ENCODE assay signal across 12 cellular contexts in genomic region chr11:67645521-67646457, GRCh38. TPM values are rescaled to one million over a fixed set of nuclear protein-coding genes. Genes with fewer than 3 reads are reported as not detected.
A peak's percentile ranks its signal among the peaks of the same experiment; 100 is the strongest.
DNase-seq lines count a peak whose midpoint lies in the region; ATAC-seq and TF ChIP-seq lines count a peak whose summit lies in the region.
"Had no signal": no experiment of that assay in that cellular context is flagged by ENCODE, and none has a peak within 500 bp of the region (broad histone marks: within the 10 kb centered on the region; RNA-seq: fewer than 3 reads in every experiment).

No MANE protein-coding gene starts in this region.

- CTCF ChIA-PET in activated CD8-positive, alpha-beta memory T cell treated with anti-CD3 and anti-CD28 coated beads, Interleukin-2, amount 10 ng/mL, durations not matched to agents 7 days and 5 days (lab: Charles Lee): interaction anchor here (1.5 to 9.9 kb wide), 5 partner anchors 8 to 32 kb away, joined by 3 to 157 read pairs (median 18); partner anchors contain the start of gene NUDT8

- peak overlapping the region; percentile 29 for H3K4me3 Mint-ChIP-seq in activated CD8-positive, alpha-beta memory T cell treated with anti-CD3 and anti-CD28 coated beads, Interleukin-2, amount 10 ng/mL, durations not matched to agents 7 days and 5 days
- H3K4me3 Mint-ChIP-seq in central memory CD8-positive, alpha-beta T cell: peak overlapping the region; percentile 62

- peak; percentile 30 for TF ChIP-seq CTCF in Loucy (conservative IDR thresholded peaks at IDR 0.05; ENCODE audit: low read length)
- no peak for TF ChIP-seq CTCF in spleen (IDR thresholded peaks at IDR 0.05 in 8 of 11, conservative IDR thresholded peaks at IDR 0.05 in 3 of 11)

- no peaks in the 10 kb centered on the region for H3K9me3 ChIP-seq in Loucy (ENCODE audit: insufficient read depth, low read depth, low read length)
- peaks cover 0 to 10% (median 5%) of the 10 kb centered on the region in 8 donors for H3K9me3 ChIP-seq in spleen

- H3K4me2 ChIP-seq in Loucy (ENCODE audit: low read depth, low read length, poor library complexity, severe bottlenecking): peak overlapping the region; percentile 72

- H3K4me1 ChIP-seq in Loucy (ENCODE audit: insufficient read depth, low read length, poor library complexity, severe bottlenecking) (peaks cover 63% of the 10 kb centered on the region), spleen (peaks cover 38 to 63% (median 56%) of the 10 kb centered on the region in 6 donors)

- no peaks in the 10 kb centered on the region for H3K79me2 ChIP-seq in Loucy (ENCODE audit: insufficient read depth, low read length)

- H3F3A ChIP-seq in Loucy (ENCODE audit: low read depth): no peaks in the 10 kb centered on the region

- H3K36me3 ChIP-seq in Loucy (ENCODE audit: insufficient read depth, low read length) (no peaks in the 10 kb centered on the region), spleen (no peaks in the 10 kb centered on the region)

- WGBS in spleen, 5 donors: 69 to 82% (median 78%) methylated on average over 18 to 24 of the region's 24 CpGs

- TF ChIP-seq POLR2A in spleen (IDR thresholded peaks at IDR 0.05): no peak

- peak overlapping the region; percentile 90 for H3K9ac ChIP-seq in Loucy (ENCODE audit: low read depth, low read length, poor library complexity, severe bottlenecking)

- H3K4me3 ChIP-seq in Loucy (ENCODE audit: low read length, poor library complexity, severe bottlenecking): peak overlapping the region; percentile 53
- peak overlapping the region in 1 of 8 donors; percentile 47 for H3K4me3 ChIP-seq in spleen

- no peak for ATAC-seq in activated CD8-positive, alpha-beta memory T cell treated with anti-CD3 and anti-CD28 coated beads, Interleukin-2, amount 10 ng/mL, durations not matched to agents 7 days and 5 days
- no peak for ATAC-seq in central memory CD8-positive, alpha-beta T cell (replicated peaks; ENCODE audit: extremely low read depth, poor library complexity, severe bottlenecking)

- no peak for DNase-seq in activated CD8-positive, alpha-beta memory T cell treated with anti-CD3 and anti-CD28 coated beads, Interleukin-2, amount 10 ng/mL, durations not matched to agents 7 days and 5 days
- no peak for DNase-seq in activated CD8-positive, alpha-beta memory T cell treated with anti-CD3 and anti-CD28 coated beads, Interleukin-2, amount 50 U/mL, for 48 hours
- no peak for DNase-seq in central memory CD8-positive, alpha-beta T cell (ENCODE audit: low spot score in 2 of 2)
- peak; percentile 75 for DNase-seq in spleen
- no peak for DNase-seq in NK-92 treated with Interleukin-12 subunit alpha and Interleukin-12 subunit beta, amount 100 ng/mL, for 24 hours (lab: John Stamatoyannopoulos, UW)
- no peak for DNase-seq in substantia nigra (lab: John Stamatoyannopoulos, UW)
- no peak for DNase-seq in NCI-H774 (lab: John Stamatoyannopoulos, UW)
- DNase-seq: NCI-H1048, T-helper 9 cell had no signal

- no peaks in the 10 kb centered on the region for H3K27me3 Mint-ChIP-seq in activated CD8-positive, alpha-beta memory T cell treated with anti-CD3 and anti-CD28 coated beads, Interleukin-2, amount 10 ng/mL, durations not matched to agents 7 days and 5 days
- H3K27me3 Mint-ChIP-seq in central memory CD8-positive, alpha-beta T cell: no peaks in the 10 kb centered on the region

- H4K20me1 ChIP-seq in Loucy (ENCODE audit: insufficient read depth, low read length, poor library complexity, severe bottlenecking): no peaks in the 10 kb centered on the region

- H3K9me3 Mint-ChIP-seq in activated CD8-positive, alpha-beta memory T cell treated with anti-CD3 and anti-CD28 coated beads, Interleukin-2, amount 10 ng/mL, durations not matched to agents 7 days and 5 days (ENCODE audit: low read depth): peaks cover 3% of the 10 kb centered on the region
- no peaks in the 10 kb centered on the region for H3K9me3 Mint-ChIP-seq in central memory CD8-positive, alpha-beta T cell

- H3K27me3 ChIP-seq in Loucy (ENCODE audit: insufficient read depth, low read length, poor library complexity, severe bottlenecking) (no peaks in the 10 kb centered on the region), spleen (replicated peaks in 1 of 7) (peaks cover 0 to 33% (median 0%) of the 10 kb centered on the region in 7 donors)

- H3K27ac ChIP-seq in spleen (peak overlapping the region in 3 of 8 donors; percentile 11 to 68 (median 20)), substantia nigra (ENCODE audit: low read depth, low read length, poor library complexity, severe bottlenecking) (no peak overlapping the region)

- H3K27ac Mint-ChIP-seq in activated CD8-positive, alpha-beta memory T cell treated with anti-CD3 and anti-CD28 coated beads, Interleukin-2, amount 10 ng/mL, durations not matched to agents 7 days and 5 days: peak overlapping the region; percentile 80
- peak overlapping the region; percentile 54 for H3K27ac Mint-ChIP-seq in central memory CD8-positive, alpha-beta T cell (ENCODE audit: low read depth)

- H3K4me1 Mint-ChIP-seq in activated CD8-positive, alpha-beta memory T cell treated with anti-CD3 and anti-CD28 coated beads, Interleukin-2, amount 10 ng/mL, durations not matched to agents 7 days and 5 days: peaks cover 54% of the 10 kb centered on the region
- peaks cover 34% of the 10 kb centered on the region for H3K4me1 Mint-ChIP-seq in central memory CD8-positive, alpha-beta T cell

- no peaks in the 10 kb centered on the region for H3K9me2 ChIP-seq in Loucy (replicated peaks; ENCODE audit: low read depth, low read length)

- no peak overlapping the region for H2AFZ ChIP-seq in Loucy (ENCODE audit: low read length)

- no peaks in the 10 kb centered on the region for H3K36me3 Mint-ChIP-seq in activated CD8-positive, alpha-beta memory T cell treated with anti-CD3 and anti-CD28 coated beads, Interleukin-2, amount 10 ng/mL, durations not matched to agents 7 days and 5 days
- H3K36me3 Mint-ChIP-seq in central memory CD8-positive, alpha-beta T cell (ENCODE audit: insufficient read depth): peaks cover 6% of the 10 kb centered on the region

- intact Hi-C loops in spleen (cut with DNase I; ENCODE audit: low total_unique reads): no loop called here

RNA-seq across cellular contexts. Expression of gene ACY3, which starts 4.7 kb away (rescaled TPM):
- total RNA-seq in activated CD8-positive, alpha-beta memory T cell treated with anti-CD3 and anti-CD28 coated beads, Interleukin-2, amount 10 ng/mL, durations not matched to agents 7 days and 5 days: under 1 TPM; 0.53 to 0.75 TPM
- 1 to 10 TPM in 3 of 7 donors, under 1 TPM in 3, not detected in 1; 0.39 to 2.0 (median 0.98) TPM for total RNA-seq in spleen
- 1 to 10 TPM; 1.1 to 5.7 (median 1.2) TPM for polyA plus RNA-seq in spleen
- total RNA-seq: G401 had no signal
- polyA plus RNA-seq: neural cell had no signal

RNA-seq across cellular contexts. Expression of gene TBX10, which starts 6.2 kb away (rescaled TPM):
- total RNA-seq in activated CD8-positive, alpha-beta memory T cell treated with anti-CD3 and anti-CD28 coated beads, Interleukin-2, amount 10 ng/mL, durations not matched to agents 7 days and 5 days: not detected
- not detected for total RNA-seq in spleen
- under 1 TPM in 1 of 3 donors, not detected in 2; 0.08 TPM for polyA plus RNA-seq in spleen
- total RNA-seq: G401 had no signal
- polyA plus RNA-seq: neural cell had no signal

RNA-seq across cellular contexts. Expression of gene NUDT8, which starts 16.1 kb away (rescaled TPM):
- 10 to 100 TPM; 15.3 to 16.7 TPM for total RNA-seq in activated CD8-positive, alpha-beta memory T cell treated with anti-CD3 and anti-CD28 coated beads, Interleukin-2, amount 10 ng/mL, durations not matched to agents 7 days and 5 days
- 1 to 10 TPM; 2.7 to 7.9 (median 5.8) TPM for total RNA-seq in spleen
- polyA plus RNA-seq in spleen: 1 to 10 TPM; 5.4 to 9.2 (median 6.5) TPM
- polyA plus RNA-seq: neural cell had no signal

RNA-seq across cellular contexts. Expression of gene ALDH3B2, which starts 28.6 kb away (rescaled TPM):
- not detected for total RNA-seq in activated CD8-positive, alpha-beta memory T cell treated with anti-CD3 and anti-CD28 coated beads, Interleukin-2, amount 10 ng/mL, durations not matched to agents 7 days and 5 days
- not detected for total RNA-seq in spleen
- polyA plus RNA-seq in spleen: under 1 TPM in 1 of 3 donors, not detected in 2; 0.03 TPM
- total RNA-seq: G401 had no signal
- polyA plus RNA-seq: neural cell had no signal

RNA-seq across cellular contexts. Expression of gene NDUFV1, which starts 39.1 kb away (rescaled TPM):
- 100 to 1,000 TPM; 239 to 252 TPM for total RNA-seq in activated CD8-positive, alpha-beta memory T cell treated with anti-CD3 and anti-CD28 coated beads, Interleukin-2, amount 10 ng/mL, durations not matched to agents 7 days and 5 days
- 100 to 1,000 TPM; 145 to 258 (median 185) TPM for total RNA-seq in spleen
- polyA plus RNA-seq in spleen: 100 to 1,000 TPM; 132 to 257 (median 213) TPM
